31 cellular contexts compared by ENCODE assay signal in genomic region chr15:51965691-51966090, GRCh38.
"Had no signal": no experiment of that assay in that cellular context is flagged by ENCODE, and none has a peak within 500 bp of the region (broad histone marks: within the 10 kb centered on the region; RNA-seq: fewer than 3 reads in every experiment).

No MANE protein-coding gene starts in this region.

- H3K9me3 Mint-ChIP-seq: central memory CD8-positive, alpha-beta T cell had no signal

- H3K27me3 ChIP-seq: Peyer's patch, SJCRH30 had no signal

- H3K27ac ChIP-seq: Peyer's patch, RWPE1, SJCRH30 had no signal

- DNase-seq: activated B cell treated with CpG ODN at 0.5 μM for 24 hours; activated CD4-positive, alpha-beta T cell treated with anti-CD3 and anti-CD28 coated beads for 1 hour; activated CD4-positive, alpha-beta T cell treated with anti-CD3 and anti-CD28 coated beads, Interleukin-2, amount 10 ng/mL, durations not matched to agents 24 days and 14 days; activated CD4-positive, alpha-beta T cell treated with anti-CD3 and anti-CD28 coated beads, Interleukin-2, amount 50 U/mL, for 48 hours; activated CD8-positive, alpha-beta memory T cell treated with anti-CD3 and anti-CD28 coated beads, Interleukin-2, amount 10 ng/mL, durations not matched to agents 7 days and 5 days; activated effector memory CD4-positive, alpha-beta T cell treated with Interleukin-2 at 50 U/mL for 16 hours; activated naive CD4-positive, alpha-beta T cell treated with Interleukin-2 at 50 U/mL for 16 hours; activated naive CD8-positive, alpha-beta T cell treated with anti-CD3 and anti-CD28 coated beads, Interleukin-2, amount 50 U/mL, for 24 hours; amygdala; Kasumi-1; KBM-7; NCI-H1092 treated with DMSO at 0.1 percent for 48 hours; NCI-H1417 treated with DMSO at 0.1 percent for 48 hours; NCI-H1694; NCI-H2029; NCI-H2107; NCI-H2171 treated with DMSO at 0.1 percent for 48 hours; NCI-H226; NCI-H526; Peyer's patch; Right ventricle myocardium superior; SJCRH30; SW 1271; T1000 had no signal

- ATAC-seq: activated CD8-positive, alpha-beta memory T cell treated with anti-CD3 and anti-CD28 coated beads, Interleukin-2, amount 10 ng/mL, durations not matched to agents 7 days and 5 days; activated naive CD8-positive, alpha-beta T cell treated with anti-CD3 and anti-CD28 coated beads, Interleukin-2, amount 50 U/mL, for 24 hours; SK-N-SH treated with all-trans-retinoic acid at 6 μM for 48 hours had no signal

- H3K27me3 Mint-ChIP-seq: activated B cell treated with CpG ODN at 0.5 μM for 24 hours; activated CD4-positive, alpha-beta T cell treated with anti-CD3 and anti-CD28 coated beads, Interleukin-2, amount 10 ng/mL, durations not matched to agents 24 days and 14 days; activated CD8-positive, alpha-beta memory T cell treated with anti-CD3 and anti-CD28 coated beads, Interleukin-2, amount 10 ng/mL, durations not matched to agents 7 days and 5 days; activated naive CD8-positive, alpha-beta T cell treated with anti-CD3 and anti-CD28 coated beads, Interleukin-2, amount 50 U/mL, for 24 hours; central memory CD8-positive, alpha-beta T cell had no signal

- FAIRE-seq: astrocyte, TTC549 had no signal

- H3K27ac Mint-ChIP-seq: activated B cell treated with CpG ODN at 0.5 μM for 24 hours; activated CD8-positive, alpha-beta memory T cell treated with anti-CD3 and anti-CD28 coated beads, Interleukin-2, amount 10 ng/mL, durations not matched to agents 7 days and 5 days; activated naive CD8-positive, alpha-beta T cell treated with anti-CD3 and anti-CD28 coated beads, Interleukin-2, amount 50 U/mL, for 24 hours; brain; T-helper 1 cell treated with Interleukin-12 subunit alpha and Interleukin-12 subunit beta and Interleukin-4 antibody, amounts not matched to agents 30 μg/mL and 1 μg/mL, for 36 hours had no signal

- H3K4me3 Mint-ChIP-seq: activated B cell treated with CpG ODN at 0.5 μM for 24 hours; activated CD4-positive, alpha-beta T cell treated with anti-CD3 and anti-CD28 coated beads, Interleukin-2, amount 10 ng/mL, durations not matched to agents 24 days and 14 days; activated CD8-positive, alpha-beta memory T cell treated with anti-CD3 and anti-CD28 coated beads, Interleukin-2, amount 10 ng/mL, durations not matched to agents 7 days and 5 days; activated naive CD8-positive, alpha-beta T cell treated with anti-CD3 and anti-CD28 coated beads, Interleukin-2, amount 50 U/mL, for 24 hours; central memory CD8-positive, alpha-beta T cell; T-helper 1 cell treated with Interleukin-12 subunit alpha and Interleukin-12 subunit beta and Interleukin-4 antibody, amounts not matched to agents 30 μg/mL and 1 μg/mL, for 36 hours had no signal

- H3K4me3 ChIP-seq: Peyer's patch, SJCRH30 had no signal
